Comparison of ENCODE assay signal across 1 cellular context in genomic region chr20:50455656-50456451, GRCh38.
A peak's percentile ranks its signal among the peaks of the same experiment; 100 is the strongest.
TF ChIP-seq lines count a peak whose summit lies in the region.

No MANE protein-coding gene starts in this region.

TF ChIP-seq in HepG2, 621 proteins besides CTCF, POLR2A, EP300 and RAD21 (continued from another document and continues in another):
- TF ChIP-seq HIC2 (CRISPR knock-in tag; IDR thresholded peaks at IDR 0.05; ENCODE audit: low read depth): no peak; the same call in 1 of the 2 replicates
- TF ChIP-seq RXRB (CRISPR knock-in tag; IDR thresholded peaks at IDR 0.05; ENCODE audit: borderline replicate concordance): peak; percentile 96
- TF ChIP-seq NFE2 (CRISPR knock-in tag; IDR thresholded peaks at IDR 0.05): no peak
- TF ChIP-seq MAZ (IDR thresholded peaks at IDR 0.05; ENCODE audit: borderline replicate concordance, low read depth, low read length): peak; percentile 54; the same call in 1 of the 2 replicates
- TF ChIP-seq MAZ (CRISPR knock-in tag; IDR thresholded peaks at IDR 0.05; ENCODE audit: low read depth): peak; percentile 94; the same call in 1 of the 2 replicates
- TF ChIP-seq ZNF704 (CRISPR knock-in tag; IDR thresholded peaks at IDR 0.05; ENCODE audit: borderline replicate concordance): peak; percentile 90; the same call in 1 of the 2 replicates
- peak; percentile 60 for TF ChIP-seq ZNF777 (CRISPR knock-in tag; IDR thresholded peaks at IDR 0.05)
- TF ChIP-seq SNRNP70 (IDR thresholded peaks at IDR 0.05; ENCODE audit: low read depth, low read length): no peak
- TF ChIP-seq, protein P1, sequence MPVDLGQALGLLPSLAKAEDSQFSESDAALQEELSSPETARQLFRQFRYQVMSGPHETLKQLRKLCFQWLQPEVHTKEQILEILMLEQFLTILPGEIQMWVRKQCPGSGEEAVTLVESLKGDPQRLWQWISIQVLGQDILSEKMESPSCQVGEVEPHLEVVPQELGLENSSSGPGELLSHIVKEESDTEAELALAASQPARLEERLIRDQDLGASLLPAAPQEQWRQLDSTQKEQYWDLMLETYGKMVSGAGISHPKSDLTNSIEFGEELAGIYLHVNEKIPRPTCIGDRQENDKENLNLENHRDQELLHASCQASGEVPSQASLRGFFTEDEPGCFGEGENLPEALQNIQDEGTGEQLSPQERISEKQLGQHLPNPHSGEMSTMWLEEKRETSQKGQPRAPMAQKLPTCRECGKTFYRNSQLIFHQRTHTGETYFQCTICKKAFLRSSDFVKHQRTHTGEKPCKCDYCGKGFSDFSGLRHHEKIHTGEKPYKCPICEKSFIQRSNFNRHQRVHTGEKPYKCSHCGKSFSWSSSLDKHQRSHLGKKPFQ (CRISPR knock-in tag; IDR thresholded peaks at IDR 0.05; ENCODE audit: insufficient replicate concordance): no peak
- TF ChIP-seq ZBTB1 (CRISPR knock-in tag; IDR thresholded peaks at IDR 0.05; ENCODE audit: borderline replicate concordance): no peak
- peak; percentile 93 for TF ChIP-seq MLXIP (CRISPR knock-in tag; IDR thresholded peaks at IDR 0.05; ENCODE audit: borderline replicate concordance)
- TF ChIP-seq KDM4B (CRISPR knock-in tag; IDR thresholded peaks at IDR 0.05): peak; percentile 86; the same call in 1 of the 2 replicates
- TF ChIP-seq RARA (CRISPR knock-in tag; IDR thresholded peaks at IDR 0.05): peak; percentile 96
- peak; percentile 50; the same call in 1 of the 2 replicates for TF ChIP-seq KMT2B (CRISPR knock-in tag; IDR thresholded peaks at IDR 0.05)
- TF ChIP-seq ONECUT2 (CRISPR knock-in tag; IDR thresholded peaks at IDR 0.05): peak; percentile 66; the same call in 1 of the 2 replicates
- TF ChIP-seq ELF1 (CRISPR knock-in tag; IDR thresholded peaks at IDR 0.05): peak; percentile 72; the same call in 1 of the 2 replicates
- TF ChIP-seq, protein P2, sequence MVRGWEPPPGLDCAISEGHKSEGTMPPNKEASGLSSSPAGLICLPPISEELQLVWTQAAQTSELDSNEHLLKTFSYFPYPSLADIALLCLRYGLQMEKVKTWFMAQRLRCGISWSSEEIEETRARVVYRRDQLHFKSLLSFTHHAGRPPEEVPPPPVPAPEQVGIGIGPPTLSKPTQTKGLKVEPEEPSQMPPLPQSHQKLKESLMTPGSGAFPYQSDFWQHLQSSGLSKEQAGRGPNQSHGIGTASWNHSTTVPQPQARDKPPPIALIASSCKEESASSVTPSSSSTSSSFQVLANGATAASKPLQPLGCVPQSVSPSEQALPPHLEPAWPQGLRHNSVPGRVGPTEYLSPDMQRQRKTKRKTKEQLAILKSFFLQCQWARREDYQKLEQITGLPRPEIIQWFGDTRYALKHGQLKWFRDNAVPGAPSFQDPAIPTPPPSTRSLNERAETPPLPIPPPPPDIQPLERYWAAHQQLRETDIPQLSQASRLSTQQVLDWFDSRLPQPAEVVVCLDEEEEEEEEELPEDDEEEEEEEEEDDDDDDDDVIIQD (CRISPR knock-in tag; IDR thresholded peaks at IDR 0.05; ENCODE audit: low read depth): 0 out of 2 replicates have a peak, but pooled peaks have one; percentile 41
- TF ChIP-seq CENPX (CRISPR knock-in tag; IDR thresholded peaks at IDR 0.05): no peak
- TF ChIP-seq TBP (CRISPR knock-in tag; IDR thresholded peaks at IDR 0.05): no peak
- no peak for TF ChIP-seq LCORL (IDR thresholded peaks at IDR 0.05)
- TF ChIP-seq LCORL (CRISPR knock-in tag; IDR thresholded peaks at IDR 0.05): peak; percentile 100
- TF ChIP-seq, protein P3, sequence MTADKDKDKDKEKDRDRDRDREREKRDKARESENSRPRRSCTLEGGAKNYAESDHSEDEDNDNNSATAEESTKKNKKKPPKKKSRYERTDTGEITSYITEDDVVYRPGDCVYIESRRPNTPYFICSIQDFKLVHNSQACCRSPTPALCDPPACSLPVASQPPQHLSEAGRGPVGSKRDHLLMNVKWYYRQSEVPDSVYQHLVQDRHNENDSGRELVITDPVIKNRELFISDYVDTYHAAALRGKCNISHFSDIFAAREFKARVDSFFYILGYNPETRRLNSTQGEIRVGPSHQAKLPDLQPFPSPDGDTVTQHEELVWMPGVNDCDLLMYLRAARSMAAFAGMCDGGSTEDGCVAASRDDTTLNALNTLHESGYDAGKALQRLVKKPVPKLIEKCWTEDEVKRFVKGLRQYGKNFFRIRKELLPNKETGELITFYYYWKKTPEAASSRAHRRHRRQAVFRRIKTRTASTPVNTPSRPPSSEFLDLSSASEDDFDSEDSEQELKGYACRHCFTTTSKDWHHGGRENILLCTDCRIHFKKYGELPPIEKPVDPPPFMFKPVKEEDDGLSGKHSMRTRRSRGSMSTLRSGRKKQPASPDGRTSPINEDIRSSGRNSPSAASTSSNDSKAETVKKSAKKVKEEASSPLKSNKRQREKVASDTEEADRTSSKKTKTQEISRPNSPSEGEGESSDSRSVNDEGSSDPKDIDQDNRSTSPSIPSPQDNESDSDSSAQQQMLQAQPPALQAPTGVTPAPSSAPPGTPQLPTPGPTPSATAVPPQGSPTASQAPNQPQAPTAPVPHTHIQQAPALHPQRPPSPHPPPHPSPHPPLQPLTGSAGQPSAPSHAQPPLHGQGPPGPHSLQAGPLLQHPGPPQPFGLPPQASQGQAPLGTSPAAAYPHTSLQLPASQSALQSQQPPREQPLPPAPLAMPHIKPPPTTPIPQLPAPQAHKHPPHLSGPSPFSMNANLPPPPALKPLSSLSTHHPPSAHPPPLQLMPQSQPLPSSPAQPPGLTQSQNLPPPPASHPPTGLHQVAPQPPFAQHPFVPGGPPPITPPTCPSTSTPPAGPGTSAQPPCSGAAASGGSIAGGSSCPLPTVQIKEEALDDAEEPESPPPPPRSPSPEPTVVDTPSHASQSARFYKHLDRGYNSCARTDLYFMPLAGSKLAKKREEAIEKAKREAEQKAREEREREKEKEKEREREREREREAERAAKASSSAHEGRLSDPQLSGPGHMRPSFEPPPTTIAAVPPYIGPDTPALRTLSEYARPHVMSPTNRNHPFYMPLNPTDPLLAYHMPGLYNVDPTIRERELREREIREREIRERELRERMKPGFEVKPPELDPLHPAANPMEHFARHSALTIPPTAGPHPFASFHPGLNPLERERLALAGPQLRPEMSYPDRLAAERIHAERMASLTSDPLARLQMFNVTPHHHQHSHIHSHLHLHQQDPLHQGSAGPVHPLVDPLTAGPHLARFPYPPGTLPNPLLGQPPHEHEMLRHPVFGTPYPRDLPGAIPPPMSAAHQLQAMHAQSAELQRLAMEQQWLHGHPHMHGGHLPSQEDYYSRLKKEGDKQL (CRISPR knock-in tag; IDR thresholded peaks at IDR 0.05; ENCODE audit: low read depth): peak; percentile 95
- peak; percentile 36; the same call in 1 of the 2 replicates for TF ChIP-seq ZSCAN20 (CRISPR knock-in tag; IDR thresholded peaks at IDR 0.05; ENCODE audit: borderline replicate concordance)
- TF ChIP-seq ZNF329 (CRISPR knock-in tag; IDR thresholded peaks at IDR 0.05; ENCODE audit: low read depth): peak; percentile 68; the same call in 1 of the 2 replicates
- TF ChIP-seq HNF1B (CRISPR knock-in tag; IDR thresholded peaks at IDR 0.05): peak; percentile 72
- peak; percentile 42; the same call in 1 of the 2 replicates for TF ChIP-seq MTF1 (CRISPR knock-in tag; IDR thresholded peaks at IDR 0.05)
- TF ChIP-seq, protein P4, sequence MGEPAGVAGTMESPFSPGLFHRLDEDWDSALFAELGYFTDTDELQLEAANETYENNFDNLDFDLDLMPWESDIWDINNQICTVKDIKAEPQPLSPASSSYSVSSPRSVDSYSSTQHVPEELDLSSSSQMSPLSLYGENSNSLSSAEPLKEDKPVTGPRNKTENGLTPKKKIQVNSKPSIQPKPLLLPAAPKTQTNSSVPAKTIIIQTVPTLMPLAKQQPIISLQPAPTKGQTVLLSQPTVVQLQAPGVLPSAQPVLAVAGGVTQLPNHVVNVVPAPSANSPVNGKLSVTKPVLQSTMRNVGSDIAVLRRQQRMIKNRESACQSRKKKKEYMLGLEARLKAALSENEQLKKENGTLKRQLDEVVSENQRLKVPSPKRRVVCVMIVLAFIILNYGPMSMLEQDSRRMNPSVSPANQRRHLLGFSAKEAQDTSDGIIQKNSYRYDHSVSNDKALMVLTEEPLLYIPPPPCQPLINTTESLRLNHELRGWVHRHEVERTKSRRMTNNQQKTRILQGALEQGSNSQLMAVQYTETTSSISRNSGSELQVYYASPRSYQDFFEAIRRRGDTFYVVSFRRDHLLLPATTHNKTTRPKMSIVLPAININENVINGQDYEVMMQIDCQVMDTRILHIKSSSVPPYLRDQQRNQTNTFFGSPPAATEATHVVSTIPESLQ (CRISPR knock-in tag; conservative IDR thresholded peaks at IDR 0.05): 0 out of 2 replicates have a peak, but pooled peaks have one; percentile 49
- TF ChIP-seq, protein P5, sequence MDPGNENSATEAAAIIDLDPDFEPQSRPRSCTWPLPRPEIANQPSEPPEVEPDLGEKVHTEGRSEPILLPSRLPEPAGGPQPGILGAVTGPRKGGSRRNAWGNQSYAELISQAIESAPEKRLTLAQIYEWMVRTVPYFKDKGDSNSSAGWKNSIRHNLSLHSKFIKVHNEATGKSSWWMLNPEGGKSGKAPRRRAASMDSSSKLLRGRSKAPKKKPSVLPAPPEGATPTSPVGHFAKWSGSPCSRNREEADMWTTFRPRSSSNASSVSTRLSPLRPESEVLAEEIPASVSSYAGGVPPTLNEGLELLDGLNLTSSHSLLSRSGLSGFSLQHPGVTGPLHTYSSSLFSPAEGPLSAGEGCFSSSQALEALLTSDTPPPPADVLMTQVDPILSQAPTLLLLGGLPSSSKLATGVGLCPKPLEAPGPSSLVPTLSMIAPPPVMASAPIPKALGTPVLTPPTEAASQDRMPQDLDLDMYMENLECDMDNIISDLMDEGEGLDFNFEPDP (CRISPR knock-in tag; conservative IDR thresholded peaks at IDR 0.05): peak; percentile 95; the same call in 1 of the 2 replicates
- TF ChIP-seq EED (CRISPR knock-in tag; IDR thresholded peaks at IDR 0.05): no peak; the same call in 1 of the 2 replicates
- peak; percentile 98 for TF ChIP-seq GFI1 (CRISPR knock-in tag; IDR thresholded peaks at IDR 0.05; ENCODE audit: borderline replicate concordance)
- no peak for TF ChIP-seq TBX3 (IDR thresholded peaks at IDR 0.05; ENCODE audit: borderline replicate concordance)
- TF ChIP-seq RFXAP (CRISPR knock-in tag; IDR thresholded peaks at IDR 0.05; ENCODE audit: borderline replicate concordance): peak; percentile 96
- TF ChIP-seq, protein P6, sequence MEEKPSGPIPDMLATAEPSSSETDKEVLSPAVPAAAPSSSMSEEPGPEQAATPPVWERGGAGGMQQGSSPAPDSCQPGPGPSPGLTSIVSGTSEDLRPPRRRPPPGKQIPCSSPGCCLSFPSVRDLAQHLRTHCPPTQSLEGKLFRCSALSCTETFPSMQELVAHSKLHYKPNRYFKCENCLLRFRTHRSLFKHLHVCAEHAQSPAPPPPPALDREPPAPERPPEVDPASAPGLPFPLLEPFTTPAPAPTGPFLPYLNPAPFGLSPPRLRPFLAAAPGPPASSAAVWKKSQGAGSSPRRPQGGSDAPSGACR (CRISPR knock-in tag; IDR thresholded peaks at IDR 0.05): peak; percentile 99
- peak; percentile 98 for TF ChIP-seq SALL1 (CRISPR knock-in tag; IDR thresholded peaks at IDR 0.05)
